ENCODE assay signal across 1 cellular context in the genomic region with DNA sequence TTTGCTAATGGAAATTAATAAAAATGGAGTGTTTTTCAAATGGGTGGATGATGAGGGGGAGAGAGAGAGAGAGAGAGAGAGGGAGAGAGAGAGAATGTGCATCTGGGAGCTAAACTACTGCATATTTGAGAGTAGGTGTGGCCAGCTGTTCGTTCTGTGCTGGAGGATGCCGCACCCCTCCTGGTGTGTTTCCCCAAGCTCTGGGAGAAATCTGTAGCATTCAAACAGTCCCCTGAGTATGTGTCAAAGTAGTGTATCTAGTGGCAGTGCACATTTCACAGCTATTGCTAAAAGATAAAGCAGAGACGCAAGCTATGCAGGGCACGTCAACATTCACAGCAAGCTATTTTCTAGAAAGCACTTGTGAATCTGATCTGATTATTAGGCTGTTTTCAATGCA.
TF ChIP-seq lines count a peak whose summit lies in the region.

No MANE protein-coding gene starts in this region.

TF ChIP-seq in HEK293, 187 proteins besides CTCF, POLR2A, EP300 and RAD21 (continued from another document):
- TF ChIP-seq, protein P1, sequence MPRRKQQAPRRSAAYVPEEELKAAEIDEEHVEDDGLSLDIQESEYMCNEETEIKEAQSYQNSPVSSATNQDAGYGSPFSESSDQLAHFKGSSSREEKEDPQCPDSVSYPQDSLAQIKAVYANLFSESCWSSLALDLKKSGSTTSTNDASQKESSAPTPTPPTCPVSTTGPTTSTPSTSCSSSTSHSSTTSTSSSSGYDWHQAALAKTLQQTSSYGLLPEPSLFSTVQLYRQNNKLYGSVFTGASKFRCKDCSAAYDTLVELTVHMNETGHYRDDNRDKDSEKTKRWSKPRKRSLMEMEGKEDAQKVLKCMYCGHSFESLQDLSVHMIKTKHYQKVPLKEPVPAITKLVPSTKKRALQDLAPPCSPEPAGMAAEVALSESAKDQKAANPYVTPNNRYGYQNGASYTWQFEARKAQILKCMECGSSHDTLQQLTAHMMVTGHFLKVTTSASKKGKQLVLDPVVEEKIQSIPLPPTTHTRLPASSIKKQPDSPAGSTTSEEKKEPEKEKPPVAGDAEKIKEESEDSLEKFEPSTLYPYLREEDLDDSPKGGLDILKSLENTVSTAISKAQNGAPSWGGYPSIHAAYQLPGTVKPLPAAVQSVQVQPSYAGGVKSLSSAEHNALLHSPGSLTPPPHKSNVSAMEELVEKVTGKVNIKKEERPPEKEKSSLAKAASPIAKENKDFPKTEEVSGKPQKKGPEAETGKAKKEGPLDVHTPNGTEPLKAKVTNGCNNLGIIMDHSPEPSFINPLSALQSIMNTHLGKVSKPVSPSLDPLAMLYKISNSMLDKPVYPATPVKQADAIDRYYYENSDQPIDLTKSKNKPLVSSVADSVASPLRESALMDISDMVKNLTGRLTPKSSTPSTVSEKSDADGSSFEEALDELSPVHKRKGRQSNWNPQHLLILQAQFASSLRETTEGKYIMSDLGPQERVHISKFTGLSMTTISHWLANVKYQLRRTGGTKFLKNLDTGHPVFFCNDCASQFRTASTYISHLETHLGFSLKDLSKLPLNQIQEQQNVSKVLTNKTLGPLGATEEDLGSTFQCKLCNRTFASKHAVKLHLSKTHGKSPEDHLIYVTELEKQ (tag by site-specific recombination; IDR thresholded peaks at IDR 0.05; ENCODE audit: borderline replicate concordance) = no peak
- TF ChIP-seq ZNF433 (tag by site-specific recombination; IDR thresholded peaks at IDR 0.05; ENCODE audit: low read depth) (no peak), ZNF530 (tag by site-specific recombination; IDR thresholded peaks at IDR 0.05; ENCODE audit: low read depth) (no peak), ZNF830 (tag by site-specific recombination; IDR thresholded peaks at IDR 0.05; ENCODE audit: low read depth) (no peak), GLIS2 (tag by site-specific recombination; IDR thresholded peaks at IDR 0.05) (no peak), ZNF416 (tag by site-specific recombination; IDR thresholded peaks at IDR 0.05) (no peak), ZNF558 (tag by site-specific recombination; IDR thresholded peaks at IDR 0.05) (no peak), ZNF76 (tag by site-specific recombination; IDR thresholded peaks at IDR 0.05; ENCODE audit: borderline replicate concordance, low read depth) (no peak), SCRT1 (tag by site-specific recombination; IDR thresholded peaks at IDR 0.05; ENCODE audit: borderline replicate concordance) (no peak), ZNF596 (tag by site-specific recombination; IDR thresholded peaks at IDR 0.05) (peak; percentile 65; the same call in 1 of the 2 replicates), KLF1 (tag by site-specific recombination; IDR thresholded peaks at IDR 0.05) (peak; percentile 11; the same call in 1 of the 2 replicates), ZSCAN30 (tag by site-specific recombination; IDR thresholded peaks at IDR 0.05) (no peak), ZNF701 (tag by site-specific recombination; IDR thresholded peaks at IDR 0.05) (no peak), ZBTB21 (tag by site-specific recombination; IDR thresholded peaks at IDR 0.05) (no peak)
- TF ChIP-seq, protein P2, sequence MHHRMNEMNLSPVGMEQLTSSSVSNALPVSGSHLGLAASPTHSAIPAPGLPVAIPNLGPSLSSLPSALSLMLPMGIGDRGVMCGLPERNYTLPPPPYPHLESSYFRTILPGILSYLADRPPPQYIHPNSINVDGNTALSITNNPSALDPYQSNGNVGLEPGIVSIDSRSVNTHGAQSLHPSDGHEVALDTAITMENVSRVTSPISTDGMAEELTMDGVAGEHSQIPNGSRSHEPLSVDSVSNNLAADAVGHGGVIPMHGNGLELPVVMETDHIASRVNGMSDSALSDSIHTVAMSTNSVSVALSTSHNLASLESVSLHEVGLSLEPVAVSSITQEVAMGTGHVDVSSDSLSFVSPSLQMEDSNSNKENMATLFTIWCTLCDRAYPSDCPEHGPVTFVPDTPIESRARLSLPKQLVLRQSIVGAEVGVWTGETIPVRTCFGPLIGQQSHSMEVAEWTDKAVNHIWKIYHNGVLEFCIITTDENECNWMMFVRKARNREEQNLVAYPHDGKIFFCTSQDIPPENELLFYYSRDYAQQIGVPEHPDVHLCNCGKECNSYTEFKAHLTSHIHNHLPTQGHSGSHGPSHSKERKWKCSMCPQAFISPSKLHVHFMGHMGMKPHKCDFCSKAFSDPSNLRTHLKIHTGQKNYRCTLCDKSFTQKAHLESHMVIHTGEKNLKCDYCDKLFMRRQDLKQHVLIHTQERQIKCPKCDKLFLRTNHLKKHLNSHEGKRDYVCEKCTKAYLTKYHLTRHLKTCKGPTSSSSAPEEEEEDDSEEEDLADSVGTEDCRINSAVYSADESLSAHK (tag by site-specific recombination; IDR thresholded peaks at IDR 0.05) = no peak
- TF ChIP-seq, protein P3, sequence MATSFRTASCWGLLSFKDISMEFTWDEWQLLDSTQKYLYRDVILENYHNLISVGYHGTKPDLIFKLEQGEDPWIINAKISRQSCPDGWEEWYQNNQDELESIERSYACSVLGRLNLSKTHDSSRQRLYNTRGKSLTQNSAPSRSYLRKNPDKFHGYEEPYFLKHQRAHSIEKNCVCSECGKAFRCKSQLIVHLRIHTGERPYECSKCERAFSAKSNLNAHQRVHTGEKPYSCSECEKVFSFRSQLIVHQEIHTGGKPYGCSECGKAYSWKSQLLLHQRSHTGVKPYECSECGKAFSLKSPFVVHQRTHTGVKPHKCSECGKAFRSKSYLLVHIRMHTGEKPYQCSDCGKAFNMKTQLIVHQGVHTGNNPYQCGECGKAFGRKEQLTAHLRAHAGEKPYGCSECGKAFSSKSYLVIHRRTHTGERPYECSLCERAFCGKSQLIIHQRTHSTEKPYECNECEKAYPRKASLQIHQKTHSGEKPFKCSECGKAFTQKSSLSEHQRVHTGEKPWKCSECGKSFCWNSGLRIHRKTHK (tag by site-specific recombination; IDR thresholded peaks at IDR 0.05) = no peak
- TF ChIP-seq, protein P4, sequence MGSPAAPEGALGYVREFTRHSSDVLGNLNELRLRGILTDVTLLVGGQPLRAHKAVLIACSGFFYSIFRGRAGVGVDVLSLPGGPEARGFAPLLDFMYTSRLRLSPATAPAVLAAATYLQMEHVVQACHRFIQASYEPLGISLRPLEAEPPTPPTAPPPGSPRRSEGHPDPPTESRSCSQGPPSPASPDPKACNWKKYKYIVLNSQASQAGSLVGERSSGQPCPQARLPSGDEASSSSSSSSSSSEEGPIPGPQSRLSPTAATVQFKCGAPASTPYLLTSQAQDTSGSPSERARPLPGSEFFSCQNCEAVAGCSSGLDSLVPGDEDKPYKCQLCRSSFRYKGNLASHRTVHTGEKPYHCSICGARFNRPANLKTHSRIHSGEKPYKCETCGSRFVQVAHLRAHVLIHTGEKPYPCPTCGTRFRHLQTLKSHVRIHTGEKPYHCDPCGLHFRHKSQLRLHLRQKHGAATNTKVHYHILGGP (tag by site-specific recombination; IDR thresholded peaks at IDR 0.05) = no peak
- TF ChIP-seq, protein P5, sequence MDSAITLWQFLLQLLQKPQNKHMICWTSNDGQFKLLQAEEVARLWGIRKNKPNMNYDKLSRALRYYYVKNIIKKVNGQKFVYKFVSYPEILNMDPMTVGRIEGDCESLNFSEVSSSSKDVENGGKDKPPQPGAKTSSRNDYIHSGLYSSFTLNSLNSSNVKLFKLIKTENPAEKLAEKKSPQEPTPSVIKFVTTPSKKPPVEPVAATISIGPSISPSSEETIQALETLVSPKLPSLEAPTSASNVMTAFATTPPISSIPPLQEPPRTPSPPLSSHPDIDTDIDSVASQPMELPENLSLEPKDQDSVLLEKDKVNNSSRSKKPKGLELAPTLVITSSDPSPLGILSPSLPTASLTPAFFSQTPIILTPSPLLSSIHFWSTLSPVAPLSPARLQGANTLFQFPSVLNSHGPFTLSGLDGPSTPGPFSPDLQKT (IDR thresholded peaks at IDR 0.05; ENCODE audit: borderline replicate concordance, low read depth, low read length) = no peak
- TF ChIP-seq, protein P6, sequence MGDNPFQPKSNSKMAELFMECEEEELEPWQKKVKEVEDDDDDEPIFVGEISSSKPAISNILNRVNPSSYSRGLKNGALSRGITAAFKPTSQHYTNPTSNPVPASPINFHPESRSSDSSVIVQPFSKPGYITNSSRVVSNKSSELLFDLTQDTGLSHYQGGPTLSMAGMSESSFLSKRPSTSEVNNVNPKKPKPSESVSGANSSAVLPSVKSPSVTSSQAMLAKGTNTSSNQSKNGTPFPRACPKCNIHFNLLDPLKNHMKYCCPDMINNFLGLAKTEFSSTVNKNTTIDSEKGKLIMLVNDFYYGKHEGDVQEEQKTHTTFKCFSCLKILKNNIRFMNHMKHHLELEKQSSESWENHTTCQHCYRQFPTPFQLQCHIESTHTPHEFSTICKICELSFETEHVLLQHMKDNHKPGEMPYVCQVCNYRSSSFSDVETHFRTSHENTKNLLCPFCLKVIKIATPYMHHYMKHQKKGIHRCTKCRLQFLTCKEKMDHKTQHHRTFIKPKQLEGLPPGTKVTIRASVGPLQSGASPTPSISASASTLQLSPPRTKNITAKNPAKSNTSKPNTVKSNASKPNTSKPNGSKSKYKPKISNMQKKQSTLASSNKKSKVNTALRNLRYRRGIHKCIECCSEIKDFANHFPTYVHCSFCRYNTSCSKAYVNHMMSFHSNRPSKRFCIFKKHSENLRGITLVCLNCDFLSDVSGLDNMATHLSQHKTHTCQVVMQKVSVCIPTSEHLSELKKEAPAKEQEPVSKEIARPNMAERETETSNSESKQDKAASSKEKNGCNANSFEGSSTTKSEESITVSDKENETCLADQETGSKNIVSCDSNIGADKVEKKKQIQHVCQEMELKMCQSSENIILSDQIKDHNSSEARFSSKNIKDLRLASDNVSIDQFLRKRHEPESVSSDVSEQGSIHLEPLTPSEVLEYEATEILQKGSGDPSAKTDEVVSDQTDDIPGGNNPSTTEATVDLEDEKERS (tag by site-specific recombination; IDR thresholded peaks at IDR 0.05) = no peak
- TF ChIP-seq, protein P7, sequence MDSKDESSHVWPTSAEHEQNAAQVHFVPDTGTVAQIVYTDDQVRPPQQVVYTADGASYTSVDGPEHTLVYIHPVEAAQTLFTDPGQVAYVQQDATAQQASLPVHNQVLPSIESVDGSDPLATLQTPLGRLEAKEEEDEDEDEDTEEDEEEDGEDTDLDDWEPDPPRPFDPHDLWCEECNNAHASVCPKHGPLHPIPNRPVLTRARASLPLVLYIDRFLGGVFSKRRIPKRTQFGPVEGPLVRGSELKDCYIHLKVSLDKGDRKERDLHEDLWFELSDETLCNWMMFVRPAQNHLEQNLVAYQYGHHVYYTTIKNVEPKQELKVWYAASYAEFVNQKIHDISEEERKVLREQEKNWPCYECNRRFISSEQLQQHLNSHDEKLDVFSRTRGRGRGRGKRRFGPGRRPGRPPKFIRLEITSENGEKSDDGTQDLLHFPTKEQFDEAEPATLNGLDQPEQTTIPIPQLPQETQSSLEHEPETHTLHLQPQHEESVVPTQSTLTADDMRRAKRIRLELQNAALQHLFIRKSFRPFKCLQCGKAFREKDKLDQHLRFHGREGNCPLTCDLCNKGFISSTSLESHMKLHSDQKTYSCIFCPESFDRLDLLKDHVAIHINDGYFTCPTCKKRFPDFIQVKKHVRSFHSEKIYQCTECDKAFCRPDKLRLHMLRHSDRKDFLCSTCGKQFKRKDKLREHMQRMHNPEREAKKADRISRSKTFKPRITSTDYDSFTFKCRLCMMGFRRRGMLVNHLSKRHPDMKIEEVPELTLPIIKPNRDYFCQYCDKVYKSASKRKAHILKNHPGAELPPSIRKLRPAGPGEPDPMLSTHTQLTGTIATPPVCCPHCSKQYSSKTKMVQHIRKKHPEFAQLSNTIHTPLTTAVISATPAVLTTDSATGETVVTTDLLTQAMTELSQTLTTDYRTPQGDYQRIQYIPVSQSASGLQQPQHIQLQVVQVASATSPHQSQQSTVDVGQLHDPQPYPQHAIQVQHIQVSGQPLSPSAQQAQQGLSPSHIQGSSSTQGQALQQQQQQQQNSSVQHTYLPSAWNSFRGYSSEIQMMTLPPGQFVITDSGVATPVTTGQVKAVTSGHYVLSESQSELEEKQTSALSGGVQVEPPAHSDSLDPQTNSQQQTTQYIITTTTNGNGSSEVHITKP (tag by site-specific recombination; IDR thresholded peaks at IDR 0.05) = 0 out of 2 replicates have a peak, but pooled peaks have one; percentile 26
- TF ChIP-seq, protein P8, sequence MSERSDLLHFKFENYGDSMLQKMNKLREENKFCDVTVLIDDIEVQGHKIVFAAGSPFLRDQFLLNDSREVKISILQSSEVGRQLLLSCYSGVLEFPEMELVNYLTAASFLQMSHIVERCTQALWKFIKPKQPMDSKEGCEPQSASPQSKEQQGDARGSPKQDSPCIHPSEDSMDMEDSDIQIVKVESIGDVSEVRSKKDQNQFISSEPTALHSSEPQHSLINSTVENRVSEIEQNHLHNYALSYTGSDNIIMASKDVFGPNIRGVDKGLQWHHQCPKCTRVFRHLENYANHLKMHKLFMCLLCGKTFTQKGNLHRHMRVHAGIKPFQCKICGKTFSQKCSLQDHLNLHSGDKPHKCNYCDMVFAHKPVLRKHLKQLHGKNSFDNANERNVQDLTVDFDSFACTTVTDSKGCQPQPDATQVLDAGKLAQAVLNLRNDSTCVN (tag by site-specific recombination; optimal IDR thresholded peaks at IDR 0.05) = no peak
